Comparison of ENCODE assay signal across 7 cellular contexts in genomic region chr1:43293896-43294760, GRCh38. TPM values are rescaled to one million over a fixed set of nuclear protein-coding genes. Genes with fewer than 3 reads are reported as not detected.
DNase-seq lines count a peak whose midpoint lies in the region; ATAC-seq and TF ChIP-seq lines count a peak whose summit lies in the region.
"Had no signal": no experiment of that assay in that cellular context is flagged by ENCODE, and none has a peak within 500 bp of the region (broad histone marks: within the 10 kb centered on the region; RNA-seq: fewer than 3 reads in every experiment).

No MANE protein-coding gene starts in this region.

- no peak overlapping the region for H3K9ac ChIP-seq in colonic mucosa (ENCODE audit: low read depth in 2 of 2, low read length in 2 of 2)

- peak; percentile 78 for DNase-seq in colonic mucosa
- peak in 49 of 56 donors; percentile 8 to 85 (median 54) for DNase-seq in nucleus accumbens (lab: John Stamatoyannopoulos, UW)
- no peak for DNase-seq in SIG-M5 (lab: John Stamatoyannopoulos, UW)
- no peak for DNase-seq in T1000 (lab: John Stamatoyannopoulos, UW)

- no peaks in the 10 kb centered on the region for H3K36me3 ChIP-seq in HEK293 (ENCODE audit: control insufficient read depth in 2 of 2, insufficient read depth in 1 of 2, low read length in 2 of 2)
- no peaks in the 10 kb centered on the region for H3K36me3 ChIP-seq in colonic mucosa

- H3K27me3 ChIP-seq in colonic mucosa, result no peaks in the 10 kb centered on the region

- H3K27ac ChIP-seq in HEK293 (ENCODE audit: extremely low read depth, low read depth, low read length) (no peak overlapping the region), colonic mucosa (peak overlapping the region; percentile 31)
- H3K27ac ChIP-seq: SK-N-MC had no signal

- POLR2A ChIA-PET in HEK293 (lab: Yijun Ruan, JAX), result no interaction called here

- peaks cover 4% of the 10 kb centered on the region for H3K4me1 ChIP-seq in HEK293 (ENCODE audit: control insufficient read depth, insufficient read depth, low read length)
- peaks cover 4% of the 10 kb centered on the region for H3K4me1 ChIP-seq in colonic mucosa

- CTCF ChIA-PET in HEK293 (lab: Yijun Ruan, JAX), result interaction anchor here (0.6 to 1.2 kb wide), 4 partner anchors 8 to 54 kb away, joined by 3 to 5 read pairs (median 4); partner anchors contain the start of gene C1orf210

- intact Hi-C loops in colonic mucosa (cut with DNase I), result no loop called here

- no peak for TF ChIP-seq CTCF in HEK293 (tag by site-specific recombination; IDR thresholded peaks at IDR 0.05)
- TF ChIP-seq CTCF in colonic mucosa (IDR thresholded peaks at IDR 0.05), result no peak

- ATAC-seq in HG03521 (IDR thresholded peaks at IDR 0.05; ENCODE audit: unreplicated experiment), result no peak

- H3K4me3 ChIP-seq in HEK293 (ENCODE audit: low read depth, low read length), result no peak overlapping the region
- H3K4me3 ChIP-seq in colonic mucosa, result no peak overlapping the region
- H3K4me3 ChIP-seq: SK-N-MC had no signal

- H3K9me3 ChIP-seq in HEK293 (ENCODE audit: control insufficient read depth, insufficient read depth, low read depth, low read length), result no peaks in the 10 kb centered on the region
- H3K9me3 ChIP-seq in colonic mucosa, result no peaks in the 10 kb centered on the region

TF ChIP-seq in HEK293, 187 proteins besides CTCF, POLR2A, EP300 and RAD21 (continues in another document):
- no peak for TF ChIP-seq ZNF521 (tag by site-specific recombination; IDR thresholded peaks at IDR 0.05)
- no peak for TF ChIP-seq ZNF529 (tag by site-specific recombination; IDR thresholded peaks at IDR 0.05; ENCODE audit: insufficient replicate concordance)
- 0 out of 2 replicates have a peak, but pooled peaks have one; percentile 39 for TF ChIP-seq KLF8 (tag by site-specific recombination; IDR thresholded peaks at IDR 0.05)
- no peak for TF ChIP-seq ZNF501 (tag by site-specific recombination; IDR thresholded peaks at IDR 0.05)
- TF ChIP-seq ZNF398 (tag by site-specific recombination; IDR thresholded peaks at IDR 0.05), result no peak
- no peak for TF ChIP-seq ZNF138 (tag by site-specific recombination; IDR thresholded peaks at IDR 0.05; ENCODE audit: borderline replicate concordance)
- no peak for TF ChIP-seq ZNF514 (tag by site-specific recombination; IDR thresholded peaks at IDR 0.05)
- TF ChIP-seq ZBTB11 (tag by site-specific recombination; conservative IDR thresholded peaks at IDR 0.05; ENCODE audit: low read depth), result no peak
- TF ChIP-seq ZSCAN16 (tag by site-specific recombination; IDR thresholded peaks at IDR 0.05), result no peak
- TF ChIP-seq ZNF248 (tag by site-specific recombination; IDR thresholded peaks at IDR 0.05), result no peak
- TF ChIP-seq GLIS1 (tag by site-specific recombination; IDR thresholded peaks at IDR 0.05), result peak; percentile 81
- TF ChIP-seq ZSCAN18 (tag by site-specific recombination; IDR thresholded peaks at IDR 0.05), result no peak
- no peak for TF ChIP-seq YY1 (tag by site-specific recombination; IDR thresholded peaks at IDR 0.05)
- TF ChIP-seq ZNF433 (tag by site-specific recombination; IDR thresholded peaks at IDR 0.05; ENCODE audit: low read depth), result no peak
- no peak for TF ChIP-seq SCRT2 (tag by site-specific recombination; IDR thresholded peaks at IDR 0.05)
- TF ChIP-seq GLIS2 (tag by site-specific recombination; IDR thresholded peaks at IDR 0.05), result no peak
- TF ChIP-seq ZNF366 (tag by site-specific recombination; conservative IDR thresholded peaks at IDR 0.05), result 0 out of 2 replicates have a peak, but pooled peaks have one; percentile 29
- TF ChIP-seq ZNF112 (tag by site-specific recombination; IDR thresholded peaks at IDR 0.05), result no peak
- no peak for TF ChIP-seq ZNF639 (tag by site-specific recombination; IDR thresholded peaks at IDR 0.05)
- TF ChIP-seq ZNF513 (tag by site-specific recombination; IDR thresholded peaks at IDR 0.05), result no peak
- no peak for TF ChIP-seq ZNF211 (tag by site-specific recombination; IDR thresholded peaks at IDR 0.05; ENCODE audit: low read depth)
- TF ChIP-seq GFI1B (tag by site-specific recombination; IDR thresholded peaks at IDR 0.05), result no peak

RNA-seq across cellular contexts. Expression of gene TIE1, which starts 6.7 kb away (rescaled TPM):
- 1 to 10 TPM; 5.1 to 7.6 TPM for total RNA-seq in colonic mucosa

RNA-seq across cellular contexts. Expression of gene C1orf210, which starts 8.7 kb away (rescaled TPM):
- 10 to 100 TPM; 67.4 to 94.3 TPM for total RNA-seq in colonic mucosa

RNA-seq across cellular contexts. Expression of gene TMEM125, which starts 24.3 kb away (rescaled TPM):
- total RNA-seq in colonic mucosa, result 10 to 100 TPM; 59.8 to 80.0 TPM

RNA-seq across cellular contexts. Expression of gene MPL, which starts 43.5 kb away (rescaled TPM):
- under 1 TPM in 1 of 2 donors, not detected in 1; 0.12 TPM for total RNA-seq in colonic mucosa

Comparison
In these comparisons a context has a peak if more than half of its experiments do, and no peak if none do; other contexts are left out.
1. DNase-seq: peak in colonic mucosa (single experiment) and nucleus accumbens (49 of 56); none in SIG-M5 (single experiment) and T1000 (single experiment).